19 cellular contexts compared by ENCODE assay signal in the genomic region with DNA sequence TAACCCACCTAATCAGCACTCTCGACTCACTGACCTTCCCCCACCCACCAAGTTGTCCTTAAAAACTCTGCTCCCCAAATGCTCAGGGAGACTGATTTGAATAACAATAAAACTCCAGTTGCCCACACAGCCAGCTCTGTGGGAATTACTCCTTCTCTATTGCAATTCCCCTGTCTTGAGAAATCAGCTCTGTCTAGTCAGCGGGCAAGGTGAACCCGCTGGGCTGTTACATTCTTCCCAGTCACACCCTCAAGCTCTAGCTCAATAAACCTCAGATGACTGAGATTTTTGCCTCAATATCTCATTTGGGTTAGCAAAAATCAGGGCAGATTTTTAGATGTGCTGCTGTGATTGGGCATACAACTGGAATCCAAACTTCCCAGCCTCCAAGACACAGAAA. TPM values are rescaled to one million over a fixed set of nuclear protein-coding genes. Genes with fewer than 3 reads are reported as not detected.
DNase-seq lines count a peak whose midpoint lies in the region; ATAC-seq and TF ChIP-seq lines count a peak whose summit lies in the region.
"Had no signal": no experiment of that assay in that cellular context is flagged by ENCODE, and none has a peak within 500 bp of the region (broad histone marks: within the 10 kb centered on the region; RNA-seq: fewer than 3 reads in every experiment).

No MANE protein-coding gene starts in this region.

- ATAC-seq in Right ventricle myocardium superior (ENCODE audit: poor library complexity): no peak
- ATAC-seq in gastroesophageal sphincter: no peak
- ATAC-seq in GM19452 (IDR thresholded peaks at IDR 0.05; ENCODE audit: unreplicated experiment): no peak
- ATAC-seq: CD8-positive, alpha-beta T cell; K562 had no signal

- H3K4me3 Mint-ChIP-seq in mesothelial cell of epicardium: no peak overlapping the region
- H3K4me3 Mint-ChIP-seq: CD14-positive monocyte; CD8-positive, alpha-beta T cell had no signal

- H3K27me3 ChIP-seq in cardiac muscle cell (no peaks in the 10 kb centered on the region), gastroesophageal sphincter (peaks cover 46% of the 10 kb centered on the region)

- peaks cover 9% of the 10 kb centered on the region for H3K36me3 Mint-ChIP-seq in mesothelial cell of epicardium
- H3K36me3 Mint-ChIP-seq: CD14-positive monocyte; CD8-positive, alpha-beta T cell had no signal

- H3K4me1 ChIP-seq in cardiac muscle cell (ENCODE audit: low read depth): peaks cover 40% of the 10 kb centered on the region
- H3K4me1 ChIP-seq in gastroesophageal sphincter: peaks cover 0 to 9% (median 0%) of the 10 kb centered on the region in 3 donors

- DNase-seq in cardiac muscle cell (ENCODE audit: low read depth in 1 of 2, low spot score in 1 of 2) (no peak), Right ventricle myocardium superior (no peak), amniotic epithelial cell (ENCODE audit: low read depth) (peak; percentile 24), mesothelial cell of epicardium (ENCODE audit: low spot score in 2 of 2, unreplicated experiment in 2 of 2) (no peak), NCI-H1436 treated with DMSO at 0.1 percent for 48 hours (lab: John Stamatoyannopoulos, UW) (no peak), iPS-NIHi7 (ENCODE audit: extremely low spot score) (no peak)
- DNase-seq: CD8-positive, alpha-beta T cell; COR-L47; DND-41; GDM1; GM23248 had no signal

- no peaks in the 10 kb centered on the region for H3K27me3 Mint-ChIP-seq in mesothelial cell of epicardium (ENCODE audit: low read depth)

- H3K9me3 ChIP-seq in cardiac muscle cell (ENCODE audit: low read depth) (no peaks in the 10 kb centered on the region), gastroesophageal sphincter (peaks cover 0 to 6% (median 0%) of the 10 kb centered on the region in 3 donors)

- TF ChIP-seq POLR2A in gastroesophageal sphincter (IDR thresholded peaks at IDR 0.05): no peak

- TF ChIP-seq CTCF in cardiac muscle cell (IDR thresholded peaks at IDR 0.05; ENCODE audit: low read depth, low read length) (no peak), mesothelial cell of epicardium (IDR thresholded peaks at IDR 0.05; ENCODE audit: unreplicated experiment) (no peak), gastroesophageal sphincter (IDR thresholded peaks at IDR 0.05) (no peak)

- peaks cover 44% of the 10 kb centered on the region for H3K4me1 Mint-ChIP-seq in mesothelial cell of epicardium

- H3K4me3 ChIP-seq in cardiac muscle cell (no peak overlapping the region), gastroesophageal sphincter (no peak overlapping the region)
- H3K4me3 ChIP-seq: GM23248, HAP-1, K562 had no signal

- H3K27ac Mint-ChIP-seq in mesothelial cell of epicardium: peak overlapping the region; percentile 91
- H3K27ac Mint-ChIP-seq: CD14-positive monocyte; CD8-positive, alpha-beta T cell had no signal

- no peak for TF ChIP-seq EP300 in gastroesophageal sphincter (IDR thresholded peaks at IDR 0.05)

- H3K9me3 Mint-ChIP-seq in mesothelial cell of epicardium: peaks cover 18% of the 10 kb centered on the region
- H3K9me3 Mint-ChIP-seq: CD8-positive, alpha-beta T cell had no signal

- H3K27ac ChIP-seq in cardiac muscle cell: peak overlapping the region; percentile 94
- no peak overlapping the region for H3K27ac ChIP-seq in gastroesophageal sphincter
- H3K27ac ChIP-seq: 22Rv1, GM23248 had no signal

- intact Hi-C loops in Right ventricle myocardium superior (cut with DNase I): no loop called here

- WGBS in gastroesophageal sphincter (ENCODE audit: low coverage in 1 of 2), 2 donors: 83 to 100% methylated on average over 2 to 3 of the region's 3 CpGs

- H3K36me3 ChIP-seq in cardiac muscle cell (no peaks in the 10 kb centered on the region), gastroesophageal sphincter (no peaks in the 10 kb centered on the region)
- H3K36me3 ChIP-seq: HAP-1 had no signal

RNA-seq across cellular contexts. Expression of a gene that starts 33.0 kb away (rescaled TPM):
- total RNA-seq in cardiac muscle cell (1.6 and 2.3 TPM in 2 replicates), Right ventricle myocardium superior (not detected), mesothelial cell of epicardium (1.1 TPM in 3 replicates), gastroesophageal sphincter (under 1 TPM in 1 of 4 donors, not detected in 3; 0.08 TPM)
- 4.5 and 10.3 TPM in 2 replicates for polyA plus RNA-seq in cardiac muscle cell
- total RNA-seq: A673, GM23248, K562 had no signal
- polyA plus RNA-seq: BJ, CD14-positive monocyte, GM23248 had no signal
